2 cellular contexts compared by ENCODE assay signal in the genomic region with DNA sequence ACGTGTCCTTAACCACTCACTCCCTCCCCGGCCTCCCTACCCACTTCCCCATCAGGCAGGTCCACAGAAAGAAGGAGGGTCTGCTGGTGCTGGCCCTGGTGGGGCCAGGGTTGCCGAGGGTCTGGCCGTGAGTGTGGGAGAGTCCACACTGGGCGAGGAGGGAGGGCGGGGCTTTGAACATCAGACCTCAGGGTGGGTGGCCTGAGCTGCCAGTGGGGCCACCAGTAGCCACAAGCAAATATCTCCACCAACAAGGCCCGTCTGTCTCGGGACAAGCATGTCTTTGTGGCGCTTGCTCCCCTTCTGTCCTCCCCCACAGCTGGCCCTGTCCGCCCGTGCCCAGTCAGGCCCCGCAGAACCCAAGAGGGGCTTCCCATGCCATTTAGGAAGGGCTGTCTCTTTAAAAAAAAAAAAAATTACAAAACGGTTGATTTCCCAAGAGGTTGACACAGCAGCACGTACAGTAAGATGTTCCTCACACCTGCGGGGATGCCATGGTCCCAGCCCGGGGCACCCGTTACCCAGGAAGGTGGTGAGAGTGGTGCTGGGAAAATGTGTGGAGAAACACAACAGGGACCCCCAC.
TF ChIP-seq lines count a peak whose summit lies in the region.

No MANE protein-coding gene starts in this region.

TF ChIP-seq in K562, 482 proteins besides CTCF, POLR2A, EP300 and RAD21:
- TF ChIP-seq ZNF384 (IDR thresholded peaks at IDR 0.05; ENCODE audit: low read depth, low read length), result peak; percentile 67
- TF ChIP-seq NCOA6 (IDR thresholded peaks at IDR 0.05), result no peak
- TF ChIP-seq, protein P1, sequence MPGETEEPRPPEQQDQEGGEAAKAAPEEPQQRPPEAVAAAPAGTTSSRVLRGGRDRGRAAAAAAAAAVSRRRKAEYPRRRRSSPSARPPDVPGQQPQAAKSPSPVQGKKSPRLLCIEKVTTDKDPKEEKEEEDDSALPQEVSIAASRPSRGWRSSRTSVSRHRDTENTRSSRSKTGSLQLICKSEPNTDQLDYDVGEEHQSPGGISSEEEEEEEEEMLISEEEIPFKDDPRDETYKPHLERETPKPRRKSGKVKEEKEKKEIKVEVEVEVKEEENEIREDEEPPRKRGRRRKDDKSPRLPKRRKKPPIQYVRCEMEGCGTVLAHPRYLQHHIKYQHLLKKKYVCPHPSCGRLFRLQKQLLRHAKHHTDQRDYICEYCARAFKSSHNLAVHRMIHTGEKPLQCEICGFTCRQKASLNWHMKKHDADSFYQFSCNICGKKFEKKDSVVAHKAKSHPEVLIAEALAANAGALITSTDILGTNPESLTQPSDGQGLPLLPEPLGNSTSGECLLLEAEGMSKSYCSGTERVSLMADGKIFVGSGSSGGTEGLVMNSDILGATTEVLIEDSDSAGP (CRISPR knock-in tag; IDR thresholded peaks at IDR 0.05), result peak; percentile 66; the same call in 1 of the 2 replicates
- TF ChIP-seq ZBTB7A (IDR thresholded peaks at IDR 0.05; ENCODE audit: borderline replicate concordance, control insufficient read depth, low read depth, low read length), result 0 out of 2 replicates have a peak, but pooled peaks have one; percentile 8

TF ChIP-seq in SK-N-SH, 30 proteins besides CTCF, POLR2A, EP300 and RAD21:
- TF ChIP-seq GATA2 (CRISPR knock-in tag; IDR thresholded peaks at IDR 0.05), result no peak
- no peak for TF ChIP-seq FOXM1 (IDR thresholded peaks at IDR 0.05; ENCODE audit: low read depth)
- TF ChIP-seq JUND (IDR thresholded peaks at IDR 0.05), result no peak
- no peak for TF ChIP-seq CHD2 (IDR thresholded peaks at IDR 0.05; ENCODE audit: low read length, partially characterized antibody)
- TF ChIP-seq ELF1 (IDR thresholded peaks at IDR 0.05), result no peak
- TF ChIP-seq TAF1 (IDR thresholded peaks at IDR 0.05; ENCODE audit: borderline replicate concordance, low read depth, low read length), result no peak
- TF ChIP-seq, protein P2, sequence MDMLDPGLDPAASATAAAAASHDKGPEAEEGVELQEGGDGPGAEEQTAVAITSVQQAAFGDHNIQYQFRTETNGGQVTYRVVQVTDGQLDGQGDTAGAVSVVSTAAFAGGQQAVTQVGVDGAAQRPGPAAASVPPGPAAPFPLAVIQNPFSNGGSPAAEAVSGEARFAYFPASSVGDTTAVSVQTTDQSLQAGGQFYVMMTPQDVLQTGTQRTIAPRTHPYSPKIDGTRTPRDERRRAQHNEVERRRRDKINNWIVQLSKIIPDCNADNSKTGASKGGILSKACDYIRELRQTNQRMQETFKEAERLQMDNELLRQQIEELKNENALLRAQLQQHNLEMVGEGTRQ (IDR thresholded peaks at IDR 0.05; ENCODE audit: borderline replicate concordance, low read depth, low read length), result no peak
- TF ChIP-seq FOXJ3 (CRISPR knock-in tag; IDR thresholded peaks at IDR 0.05), result no peak
- TF ChIP-seq, protein P3, sequence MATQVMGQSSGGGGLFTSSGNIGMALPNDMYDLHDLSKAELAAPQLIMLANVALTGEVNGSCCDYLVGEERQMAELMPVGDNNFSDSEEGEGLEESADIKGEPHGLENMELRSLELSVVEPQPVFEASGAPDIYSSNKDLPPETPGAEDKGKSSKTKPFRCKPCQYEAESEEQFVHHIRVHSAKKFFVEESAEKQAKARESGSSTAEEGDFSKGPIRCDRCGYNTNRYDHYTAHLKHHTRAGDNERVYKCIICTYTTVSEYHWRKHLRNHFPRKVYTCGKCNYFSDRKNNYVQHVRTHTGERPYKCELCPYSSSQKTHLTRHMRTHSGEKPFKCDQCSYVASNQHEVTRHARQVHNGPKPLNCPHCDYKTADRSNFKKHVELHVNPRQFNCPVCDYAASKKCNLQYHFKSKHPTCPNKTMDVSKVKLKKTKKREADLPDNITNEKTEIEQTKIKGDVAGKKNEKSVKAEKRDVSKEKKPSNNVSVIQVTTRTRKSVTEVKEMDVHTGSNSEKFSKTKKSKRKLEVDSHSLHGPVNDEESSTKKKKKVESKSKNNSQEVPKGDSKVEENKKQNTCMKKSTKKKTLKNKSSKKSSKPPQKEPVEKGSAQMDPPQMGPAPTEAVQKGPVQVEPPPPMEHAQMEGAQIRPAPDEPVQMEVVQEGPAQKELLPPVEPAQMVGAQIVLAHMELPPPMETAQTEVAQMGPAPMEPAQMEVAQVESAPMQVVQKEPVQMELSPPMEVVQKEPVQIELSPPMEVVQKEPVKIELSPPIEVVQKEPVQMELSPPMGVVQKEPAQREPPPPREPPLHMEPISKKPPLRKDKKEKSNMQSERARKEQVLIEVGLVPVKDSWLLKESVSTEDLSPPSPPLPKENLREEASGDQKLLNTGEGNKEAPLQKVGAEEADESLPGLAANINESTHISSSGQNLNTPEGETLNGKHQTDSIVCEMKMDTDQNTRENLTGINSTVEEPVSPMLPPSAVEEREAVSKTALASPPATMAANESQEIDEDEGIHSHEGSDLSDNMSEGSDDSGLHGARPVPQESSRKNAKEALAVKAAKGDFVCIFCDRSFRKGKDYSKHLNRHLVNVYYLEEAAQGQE (IDR thresholded peaks at IDR 0.05; ENCODE audit: low read depth, low read length), result no peak
- TF ChIP-seq, protein P4, sequence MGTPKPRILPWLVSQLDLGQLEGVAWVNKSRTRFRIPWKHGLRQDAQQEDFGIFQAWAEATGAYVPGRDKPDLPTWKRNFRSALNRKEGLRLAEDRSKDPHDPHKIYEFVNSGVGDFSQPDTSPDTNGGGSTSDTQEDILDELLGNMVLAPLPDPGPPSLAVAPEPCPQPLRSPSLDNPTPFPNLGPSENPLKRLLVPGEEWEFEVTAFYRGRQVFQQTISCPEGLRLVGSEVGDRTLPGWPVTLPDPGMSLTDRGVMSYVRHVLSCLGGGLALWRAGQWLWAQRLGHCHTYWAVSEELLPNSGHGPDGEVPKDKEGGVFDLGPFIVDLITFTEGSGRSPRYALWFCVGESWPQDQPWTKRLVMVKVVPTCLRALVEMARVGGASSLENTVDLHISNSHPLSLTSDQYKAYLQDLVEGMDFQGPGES (IDR thresholded peaks at IDR 0.05; ENCODE audit: low read depth, low read length), result no peak
- no peak for TF ChIP-seq YY1 (IDR thresholded peaks at IDR 0.05; ENCODE audit: low read depth)
- TF ChIP-seq NFIC (IDR thresholded peaks at IDR 0.05; ENCODE audit: borderline replicate concordance), result no peak
- no peak for TF ChIP-seq POLR2AphosphoS5 (IDR thresholded peaks at IDR 0.05; ENCODE audit: low read depth, low read length)
- TF ChIP-seq RFX5 (IDR thresholded peaks at IDR 0.05; ENCODE audit: low read length), result no peak
- no peak for TF ChIP-seq MXI1 (IDR thresholded peaks at IDR 0.05; ENCODE audit: low read depth, low read length)
